ENCODE assay signal across 1 cellular context in the genomic region with DNA sequence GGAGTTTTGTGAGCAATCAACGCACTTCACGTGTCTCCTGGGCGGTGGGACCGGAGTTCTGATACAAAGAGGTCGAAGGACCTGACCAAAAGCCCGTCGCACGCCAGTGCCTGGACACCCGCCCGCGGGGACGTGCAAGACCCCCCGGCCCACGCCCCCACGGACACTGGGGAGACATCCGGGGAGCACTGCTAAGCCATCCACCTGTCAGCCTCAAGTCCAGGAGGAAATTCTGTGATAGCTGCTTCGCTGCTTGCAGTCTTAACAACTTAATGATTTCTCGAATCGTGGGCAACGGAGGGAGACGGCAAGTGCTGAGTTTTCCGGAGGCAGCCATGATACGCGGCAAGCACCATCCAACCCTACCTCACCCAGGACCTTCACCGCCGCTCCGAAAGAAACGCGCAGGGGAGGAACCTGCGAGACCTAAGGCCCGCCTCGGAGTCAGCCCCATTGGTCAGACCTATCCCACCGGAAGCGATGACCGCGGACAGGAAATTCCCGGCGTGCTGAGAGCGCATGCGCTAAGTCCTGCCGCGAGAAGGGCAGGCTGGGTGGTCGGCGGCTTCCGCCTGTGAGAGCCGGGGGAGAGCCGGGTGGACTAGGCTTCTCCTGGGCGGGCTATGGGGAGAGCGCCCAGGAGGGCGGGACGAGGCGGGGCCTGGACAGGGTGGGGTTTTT.
TF ChIP-seq lines count a peak whose summit lies in the region.

TSS of gene TFB1M (minus strand) at position 393 of the 681 bp plus-strand sequence. CDS start at position 337, 56 bp downstream.

TF ChIP-seq in HEK293, 187 proteins besides CTCF, POLR2A, EP300 and RAD21 (continued from another document):
- TF ChIP-seq, protein P1, sequence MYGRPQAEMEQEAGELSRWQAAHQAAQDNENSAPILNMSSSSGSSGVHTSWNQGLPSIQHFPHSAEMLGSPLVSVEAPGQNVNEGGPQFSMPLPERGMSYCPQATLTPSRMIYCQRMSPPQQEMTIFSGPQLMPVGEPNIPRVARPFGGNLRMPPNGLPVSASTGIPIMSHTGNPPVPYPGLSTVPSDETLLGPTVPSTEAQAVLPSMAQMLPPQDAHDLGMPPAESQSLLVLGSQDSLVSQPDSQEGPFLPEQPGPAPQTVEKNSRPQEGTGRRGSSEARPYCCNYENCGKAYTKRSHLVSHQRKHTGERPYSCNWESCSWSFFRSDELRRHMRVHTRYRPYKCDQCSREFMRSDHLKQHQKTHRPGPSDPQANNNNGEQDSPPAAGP (tag by site-specific recombination; IDR thresholded peaks at IDR 0.05): peak; percentile 15; the same call in 1 of the 2 replicates
- TF ChIP-seq ZNF146 (tag by site-specific recombination; IDR thresholded peaks at IDR 0.05): no peak
- TF ChIP-seq ZNF664 (tag by site-specific recombination; IDR thresholded peaks at IDR 0.05): no peak
- peak; percentile 95 for TF ChIP-seq ZNF610 (tag by site-specific recombination; IDR thresholded peaks at IDR 0.05; ENCODE audit: borderline replicate concordance)
- TF ChIP-seq ZNF2 (tag by site-specific recombination; IDR thresholded peaks at IDR 0.05): peak; percentile 76; the same call in 1 of the 2 replicates
- no peak; the same call in 1 of the 2 replicates for TF ChIP-seq EGR2 (tag by site-specific recombination; IDR thresholded peaks at IDR 0.05; ENCODE audit: low read depth)
- TF ChIP-seq, protein P2, sequence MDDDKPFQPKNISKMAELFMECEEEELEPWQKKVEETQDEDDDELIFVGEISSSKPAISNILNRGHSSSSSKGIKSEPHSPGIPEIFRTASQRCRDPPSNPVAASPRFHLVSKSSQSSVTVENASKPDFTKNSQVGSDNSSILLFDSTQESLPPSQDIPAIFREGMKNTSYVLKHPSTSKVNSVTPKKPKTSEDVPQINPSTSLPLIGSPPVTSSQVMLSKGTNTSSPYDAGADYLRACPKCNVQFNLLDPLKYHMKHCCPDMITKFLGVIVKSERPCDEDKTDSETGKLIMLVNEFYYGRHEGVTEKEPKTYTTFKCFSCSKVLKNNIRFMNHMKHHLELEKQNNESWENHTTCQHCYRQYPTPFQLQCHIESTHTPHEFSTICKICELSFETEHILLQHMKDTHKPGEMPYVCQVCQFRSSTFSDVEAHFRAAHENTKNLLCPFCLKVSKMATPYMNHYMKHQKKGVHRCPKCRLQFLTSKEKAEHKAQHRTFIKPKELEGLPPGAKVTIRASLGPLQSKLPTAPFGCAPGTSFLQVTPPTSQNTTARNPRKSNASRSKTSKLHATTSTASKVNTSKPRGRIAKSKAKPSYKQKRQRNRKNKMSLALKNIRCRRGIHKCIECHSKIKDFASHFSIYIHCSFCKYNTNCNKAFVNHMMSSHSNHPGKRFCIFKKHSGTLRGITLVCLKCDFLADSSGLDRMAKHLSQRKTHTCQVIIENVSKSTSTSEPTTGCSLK (tag by site-specific recombination; IDR thresholded peaks at IDR 0.05): no peak
- TF ChIP-seq MYNN (tag by site-specific recombination; IDR thresholded peaks at IDR 0.05; ENCODE audit: borderline replicate concordance): 0 out of 2 replicates have a peak, but pooled peaks have one; percentile 10
- peak; percentile 83; the same call in 1 of the 2 replicates for TF ChIP-seq ZBTB48 (tag by site-specific recombination; IDR thresholded peaks at IDR 0.05)
- peak; percentile 95 for TF ChIP-seq ZNF335 (tag by site-specific recombination; conservative IDR thresholded peaks at IDR 0.05)
- TF ChIP-seq SP7 (tag by site-specific recombination; IDR thresholded peaks at IDR 0.05): peak; percentile 19
- 0 out of 2 replicates have a peak, but pooled peaks have one; percentile 11 for TF ChIP-seq ZBTB17 (tag by site-specific recombination; IDR thresholded peaks at IDR 0.05)
- no peak for TF ChIP-seq ZNF621 (tag by site-specific recombination; IDR thresholded peaks at IDR 0.05)
- TF ChIP-seq ZSCAN18 (tag by site-specific recombination; IDR thresholded peaks at IDR 0.05): no peak
- TF ChIP-seq, protein P3, sequence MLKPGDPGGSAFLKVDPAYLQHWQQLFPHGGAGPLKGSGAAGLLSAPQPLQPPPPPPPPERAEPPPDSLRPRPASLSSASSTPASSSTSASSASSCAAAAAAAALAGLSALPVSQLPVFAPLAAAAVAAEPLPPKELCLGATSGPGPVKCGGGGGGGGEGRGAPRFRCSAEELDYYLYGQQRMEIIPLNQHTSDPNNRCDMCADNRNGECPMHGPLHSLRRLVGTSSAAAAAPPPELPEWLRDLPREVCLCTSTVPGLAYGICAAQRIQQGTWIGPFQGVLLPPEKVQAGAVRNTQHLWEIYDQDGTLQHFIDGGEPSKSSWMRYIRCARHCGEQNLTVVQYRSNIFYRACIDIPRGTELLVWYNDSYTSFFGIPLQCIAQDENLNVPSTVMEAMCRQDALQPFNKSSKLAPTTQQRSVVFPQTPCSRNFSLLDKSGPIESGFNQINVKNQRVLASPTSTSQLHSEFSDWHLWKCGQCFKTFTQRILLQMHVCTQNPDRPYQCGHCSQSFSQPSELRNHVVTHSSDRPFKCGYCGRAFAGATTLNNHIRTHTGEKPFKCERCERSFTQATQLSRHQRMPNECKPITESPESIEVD (tag by site-specific recombination; IDR thresholded peaks at IDR 0.05): no peak
- TF ChIP-seq ZNF624 (tag by site-specific recombination; IDR thresholded peaks at IDR 0.05): no peak
- TF ChIP-seq ZFP37 (tag by site-specific recombination; IDR thresholded peaks at IDR 0.05): peak; percentile 82
- TF ChIP-seq HOXA7 (CRISPR knock-in tag; IDR thresholded peaks at IDR 0.05; ENCODE audit: borderline replicate concordance): no peak
- peak; percentile 73 for TF ChIP-seq ZFHX2 (tag by site-specific recombination; conservative IDR thresholded peaks at IDR 0.05)
- peak; percentile 33; the same call in 1 of the 2 replicates for TF ChIP-seq ZNF843 (tag by site-specific recombination; IDR thresholded peaks at IDR 0.05)
- TF ChIP-seq PRDM10 (tag by site-specific recombination; IDR thresholded peaks at IDR 0.05): peak; percentile 78; the same call in 1 of the 2 replicates
- TF ChIP-seq FEZF1 (tag by site-specific recombination; IDR thresholded peaks at IDR 0.05): 0 out of 2 replicates have a peak, but pooled peaks have one; percentile 38
- peak; percentile 91 for TF ChIP-seq ZBTB8A (tag by site-specific recombination; IDR thresholded peaks at IDR 0.05)
TF ChIP-seq in HEK293: peak in this region for 43.
